Comparison of ENCODE assay signal across 8 cellular contexts in the genomic region with DNA sequence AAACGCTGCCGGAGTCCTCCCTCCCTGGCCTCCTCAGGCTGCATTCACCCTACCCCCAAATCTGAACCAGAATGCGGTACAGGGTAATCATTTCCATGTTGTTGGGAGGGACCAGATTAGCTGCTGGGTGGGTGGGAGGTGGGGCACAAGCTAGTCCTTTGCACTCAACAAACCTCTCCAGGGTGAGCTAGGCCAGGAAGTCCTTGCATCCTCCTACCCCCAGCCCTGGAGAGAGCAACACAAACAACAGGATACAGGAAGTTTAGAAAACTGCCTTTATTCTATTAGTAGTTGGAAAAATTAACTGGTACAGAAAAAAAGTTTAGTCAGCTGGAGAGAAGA. TPM values are rescaled to one million over a fixed set of nuclear protein-coding genes. Genes with fewer than 3 reads are reported as not detected.
DNase-seq lines count a peak whose midpoint lies in the region; ATAC-seq and TF ChIP-seq lines count a peak whose summit lies in the region.

No MANE protein-coding gene starts in this region.

- TF ChIP-seq POLR2A in esophagus squamous epithelium (IDR thresholded peaks at IDR 0.05), result no peak
- no peak for TF ChIP-seq POLR2A in sigmoid colon (IDR thresholded peaks at IDR 0.05)

- TF ChIP-seq CTCF in cardiac muscle cell (IDR thresholded peaks at IDR 0.05; ENCODE audit: low read depth, low read length) (no peak), esophagus squamous epithelium (IDR thresholded peaks at IDR 0.05) (no peak), sigmoid colon (IDR thresholded peaks at IDR 0.05) (no peak)

- ATAC-seq in Right ventricle myocardium superior (ENCODE audit: poor library complexity) (no peak), HG03139 (IDR thresholded peaks at IDR 0.05; ENCODE audit: unreplicated experiment) (no peak), GM18498 (IDR thresholded peaks at IDR 0.05; ENCODE audit: unreplicated experiment) (no peak)

- 0 to 20% methylated on average over 1 of the region's 3 CpGs for WGBS in esophagus squamous epithelium, 2 donors
- WGBS in sigmoid colon, 2 donors, result 7 to 28% methylated on average over 3 of the region's 3 CpGs

- H3K4me1 ChIP-seq in cardiac muscle cell (ENCODE audit: low read depth), result peaks cover 5% of the 10 kb centered on the region
- H3K4me1 ChIP-seq in SJCRH30, result peaks cover 16% of the 10 kb centered on the region
- H3K4me1 ChIP-seq in esophagus squamous epithelium, result peaks cover 20 to 66% (median 34%) of the 10 kb centered on the region in 3 donors
- H3K4me1 ChIP-seq in sigmoid colon, result peaks cover 0 to 34% (median 26%) of the 10 kb centered on the region in 4 donors

- DNase-seq in cardiac muscle cell (ENCODE audit: low read depth in 1 of 2, low spot score in 1 of 2) (no peak), Right ventricle myocardium superior (no peak), SJCRH30 (no peak), esophagus squamous epithelium (lab: John Stamatoyannopoulos, UW) (no peak), sigmoid colon (no peak), SHP77 treated with DMSO at 0.1 percent for 48 hours (lab: John Stamatoyannopoulos, UW) (no peak)

- H3K4me3 ChIP-seq in cardiac muscle cell (peak overlapping the region; percentile 53), SJCRH30 (peak overlapping the region; percentile 62), esophagus squamous epithelium (peak overlapping the region; percentile 47 to 78 (median 72)), sigmoid colon (peak overlapping the region; percentile 68 to 83 (median 76))

- H3K36me3 ChIP-seq in cardiac muscle cell (peaks cover 16% of the 10 kb centered on the region), SJCRH30 (peaks cover 54% of the 10 kb centered on the region), esophagus squamous epithelium (peaks cover 22 to 73% (median 28%) of the 10 kb centered on the region in 3 donors), sigmoid colon (peaks cover 7 to 60% (median 28%) of the 10 kb centered on the region in 4 donors)

- H3K9me3 ChIP-seq in cardiac muscle cell (ENCODE audit: low read depth) (no peaks in the 10 kb centered on the region), SJCRH30 (replicated peaks) (no peaks in the 10 kb centered on the region), esophagus squamous epithelium (no peaks in the 10 kb centered on the region), sigmoid colon (no peaks in the 10 kb centered on the region)

- TF ChIP-seq EP300 in sigmoid colon (IDR thresholded peaks at IDR 0.05), result no peak

- H3K27ac ChIP-seq in cardiac muscle cell, result peak overlapping the region; percentile 82
- peak overlapping the region; percentile 82 for H3K27ac ChIP-seq in SJCRH30
- H3K27ac ChIP-seq in esophagus squamous epithelium, result peak overlapping the region; percentile 84 to 97 (median 90)
- H3K27ac ChIP-seq in sigmoid colon, result peak overlapping the region; percentile 89 to 95 (median 94)

- intact Hi-C loops in Right ventricle myocardium superior (cut with DNase I), result loop anchor here (5.0 kb wide), 1 partner anchor 53 kb away; the partner anchor contains the start of genes RHOA and TCTA
- intact Hi-C loops in esophagus squamous epithelium (cut with DNase I), result no loop called here
- intact Hi-C loops in sigmoid colon (cut with DNase I), result loop anchor here (2.0 to 5.0 kb wide), 3 partner anchors 54 to 187 kb away; partner anchors contain the start of genes KLHDC8B and TCTA

- no peaks in the 10 kb centered on the region for H3K27me3 ChIP-seq in cardiac muscle cell
- no peaks in the 10 kb centered on the region for H3K27me3 ChIP-seq in SJCRH30
- no peaks in the 10 kb centered on the region for H3K27me3 ChIP-seq in esophagus squamous epithelium
- no peaks in the 10 kb centered on the region for H3K27me3 ChIP-seq in sigmoid colon

RNA-seq across cellular contexts. Expression of gene GPX1, which starts 0.7 kb away (rescaled TPM):
- total RNA-seq in cardiac muscle cell, result 328 and 360 TPM in 2 replicates
- 371 and 429 TPM in 2 replicates for polyA plus RNA-seq in cardiac muscle cell
- 117 TPM for total RNA-seq in Right ventricle myocardium superior
- total RNA-seq in SJCRH30 (2014; rRNA removed; shearing (Covaris generic)), result 128 and 148 TPM in 2 replicates
- 100 to 1,000 TPM; 126 to 400 (median 228) TPM for total RNA-seq in esophagus squamous epithelium
- 100 to 1,000 TPM; 164 to 331 (median 268) TPM for total RNA-seq in sigmoid colon
- polyA plus RNA-seq in sigmoid colon, result 100 to 1,000 TPM; 359 to 380 (median 367) TPM

RNA-seq across cellular contexts. Expression of gene USP4, which starts 19.0 kb away (rescaled TPM):
- 11.2 and 22.7 TPM in 2 replicates for total RNA-seq in cardiac muscle cell
- polyA plus RNA-seq in cardiac muscle cell, result 30.1 and 55.1 TPM in 2 replicates
- total RNA-seq in Right ventricle myocardium superior, result 34.7 TPM
- total RNA-seq in SJCRH30 (2014; rRNA removed; shearing (Covaris generic)), result 10.5 and 10.6 TPM in 2 replicates
- total RNA-seq in esophagus squamous epithelium, result 10 to 100 TPM in 3 of 4 donors, 1 to 10 TPM in 1; 8.1 to 29.6 (median 19.3) TPM
- 10 to 100 TPM; 16.3 to 28.2 (median 20.5) TPM for total RNA-seq in sigmoid colon
- 10 to 100 TPM; 19.0 to 31.9 (median 22.2) TPM for polyA plus RNA-seq in sigmoid colon

RNA-seq across cellular contexts. Expression of gene RHOA, which starts 52.9 kb away (rescaled TPM):
- total RNA-seq in cardiac muscle cell (461 and 522 TPM in 2 replicates), Right ventricle myocardium superior (255 TPM), esophagus squamous epithelium (100 to 1,000 TPM; 290 to 421 (median 345) TPM), sigmoid colon (100 to 1,000 TPM; 369 to 440 (median 416) TPM)
- polyA plus RNA-seq in cardiac muscle cell (356 and 359 TPM in 2 replicates), sigmoid colon (100 to 1,000 TPM; 384 to 516 (median 451) TPM)
- 321 and 323 TPM in 2 replicates for total RNA-seq in SJCRH30 (2014; rRNA removed; shearing (Covaris generic))

RNA-seq across cellular contexts. Expression of gene TCTA, which starts 53.4 kb away (rescaled TPM):
- total RNA-seq in cardiac muscle cell (12.1 and 26.7 TPM in 2 replicates), Right ventricle myocardium superior (13.4 TPM), esophagus squamous epithelium (10 to 100 TPM; 10.9 to 17.8 (median 16.0) TPM), sigmoid colon (10 to 100 TPM; 15.1 to 25.0 (median 16.5) TPM)
- polyA plus RNA-seq in cardiac muscle cell (16.8 and 30.6 TPM in 2 replicates), sigmoid colon (10 to 100 TPM; 35.1 to 47.6 (median 40.2) TPM)
- 12.8 and 13.1 TPM in 2 replicates for total RNA-seq in SJCRH30 (2014; rRNA removed; shearing (Covaris generic))
